Comparison of ENCODE assay signal across 1 cellular context in the genomic region with DNA sequence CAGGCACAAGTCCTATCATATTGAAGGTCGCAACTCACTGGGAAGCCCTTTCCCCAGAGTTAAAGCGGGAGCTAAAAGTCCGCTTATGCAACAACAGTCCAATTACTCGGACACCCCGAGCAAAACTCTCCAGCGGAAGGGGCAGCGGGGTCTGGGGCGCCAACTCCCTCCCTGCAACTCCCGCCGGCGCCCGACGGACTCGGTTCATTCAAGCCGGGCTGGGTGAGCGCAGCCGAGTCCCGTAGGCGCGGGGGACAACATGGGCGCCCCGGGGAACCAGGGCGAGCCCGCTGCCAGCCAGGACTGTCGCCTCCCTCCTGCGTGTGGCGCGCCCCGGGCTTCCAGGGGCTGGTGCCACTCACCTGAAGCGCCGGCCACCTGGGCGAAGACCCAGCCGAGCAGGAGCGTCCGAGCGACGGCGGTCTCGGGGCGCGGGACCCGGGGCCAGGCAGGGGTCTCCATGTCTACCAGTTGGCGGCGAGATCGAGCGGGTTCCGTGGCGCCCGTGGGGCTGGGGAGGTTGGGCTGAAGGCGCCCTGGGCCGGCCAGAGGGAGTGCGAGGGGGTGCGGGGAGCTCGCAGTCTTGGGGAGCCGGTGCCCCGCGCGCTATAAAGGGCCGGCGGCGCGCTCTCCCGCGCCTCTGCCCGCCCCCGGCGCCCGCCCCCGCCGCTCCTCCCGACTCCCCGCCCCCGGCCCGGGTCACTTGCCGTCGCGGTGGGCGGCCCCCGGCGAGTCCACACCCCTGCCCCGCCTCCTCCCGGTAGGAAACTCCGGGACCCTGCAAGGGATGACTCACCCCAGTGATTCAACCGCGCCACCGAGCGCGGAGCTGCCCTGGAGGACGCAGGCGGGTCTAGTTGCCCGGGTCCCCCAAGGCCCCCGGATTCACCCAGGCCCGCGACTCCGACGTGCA.
TF ChIP-seq lines count a peak whose summit lies in the region.

A gene (minus strand): TSS at position 585 of the 913 bp plus-strand sequence. CDS start 123 bp downstream, at position 462.

TF ChIP-seq in HepG2, 621 proteins besides CTCF, POLR2A, EP300 and RAD21 (continued from another document and continues in another):
- TF ChIP-seq, protein P1, sequence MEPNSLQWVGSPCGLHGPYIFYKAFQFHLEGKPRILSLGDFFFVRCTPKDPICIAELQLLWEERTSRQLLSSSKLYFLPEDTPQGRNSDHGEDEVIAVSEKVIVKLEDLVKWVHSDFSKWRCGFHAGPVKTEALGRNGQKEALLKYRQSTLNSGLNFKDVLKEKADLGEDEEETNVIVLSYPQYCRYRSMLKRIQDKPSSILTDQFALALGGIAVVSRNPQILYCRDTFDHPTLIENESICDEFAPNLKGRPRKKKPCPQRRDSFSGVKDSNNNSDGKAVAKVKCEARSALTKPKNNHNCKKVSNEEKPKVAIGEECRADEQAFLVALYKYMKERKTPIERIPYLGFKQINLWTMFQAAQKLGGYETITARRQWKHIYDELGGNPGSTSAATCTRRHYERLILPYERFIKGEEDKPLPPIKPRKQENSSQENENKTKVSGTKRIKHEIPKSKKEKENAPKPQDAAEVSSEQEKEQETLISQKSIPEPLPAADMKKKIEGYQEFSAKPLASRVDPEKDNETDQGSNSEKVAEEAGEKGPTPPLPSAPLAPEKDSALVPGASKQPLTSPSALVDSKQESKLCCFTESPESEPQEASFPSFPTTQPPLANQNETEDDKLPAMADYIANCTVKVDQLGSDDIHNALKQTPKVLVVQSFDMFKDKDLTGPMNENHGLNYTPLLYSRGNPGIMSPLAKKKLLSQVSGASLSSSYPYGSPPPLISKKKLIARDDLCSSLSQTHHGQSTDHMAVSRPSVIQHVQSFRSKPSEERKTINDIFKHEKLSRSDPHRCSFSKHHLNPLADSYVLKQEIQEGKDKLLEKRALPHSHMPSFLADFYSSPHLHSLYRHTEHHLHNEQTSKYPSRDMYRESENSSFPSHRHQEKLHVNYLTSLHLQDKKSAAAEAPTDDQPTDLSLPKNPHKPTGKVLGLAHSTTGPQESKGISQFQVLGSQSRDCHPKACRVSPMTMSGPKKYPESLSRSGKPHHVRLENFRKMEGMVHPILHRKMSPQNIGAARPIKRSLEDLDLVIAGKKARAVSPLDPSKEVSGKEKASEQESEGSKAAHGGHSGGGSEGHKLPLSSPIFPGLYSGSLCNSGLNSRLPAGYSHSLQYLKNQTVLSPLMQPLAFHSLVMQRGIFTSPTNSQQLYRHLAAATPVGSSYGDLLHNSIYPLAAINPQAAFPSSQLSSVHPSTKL (CRISPR knock-in tag; IDR thresholded peaks at IDR 0.05), result no peak
- TF ChIP-seq SNAPC2 (CRISPR knock-in tag; IDR thresholded peaks at IDR 0.05) (no peak), ZNF776 (CRISPR knock-in tag; IDR thresholded peaks at IDR 0.05) (peak; percentile 65), ZNF224 (CRISPR knock-in tag; IDR thresholded peaks at IDR 0.05) (peak; percentile 91), ELF4 (CRISPR knock-in tag; IDR thresholded peaks at IDR 0.05; ENCODE audit: borderline replicate concordance) (no peak), ZNF878 (CRISPR knock-in tag; IDR thresholded peaks at IDR 0.05) (no peak; the same call in 1 of the 2 replicates), ZNF30 (CRISPR knock-in tag; IDR thresholded peaks at IDR 0.05) (no peak), ZSCAN21 (CRISPR knock-in tag; IDR thresholded peaks at IDR 0.05; ENCODE audit: borderline replicate concordance) (0 out of 2 replicates have a peak, but pooled peaks have one; percentile 21), MTA3 (CRISPR knock-in tag; IDR thresholded peaks at IDR 0.05) (no peak), ZNF337 (CRISPR knock-in tag; IDR thresholded peaks at IDR 0.05; ENCODE audit: borderline replicate concordance, low read depth) (no peak), ZNF484 (CRISPR knock-in tag; IDR thresholded peaks at IDR 0.05; ENCODE audit: borderline replicate concordance, low read depth) (peak; percentile 62; the same call in 1 of the 2 replicates), KAT8 (CRISPR knock-in tag; IDR thresholded peaks at IDR 0.05) (peak; percentile 25; the same call in 1 of the 2 replicates), PHF8 (CRISPR knock-in tag; IDR thresholded peaks at IDR 0.05) (peak; percentile 60), ZNF616 (CRISPR knock-in tag; IDR thresholded peaks at IDR 0.05; ENCODE audit: low read depth) (no peak), RELA (CRISPR knock-in tag; IDR thresholded peaks at IDR 0.05) (no peak), RFX5 (IDR thresholded peaks at IDR 0.05; ENCODE audit: low read depth, low read length) (no peak), ZBTB42 (CRISPR knock-in tag; IDR thresholded peaks at IDR 0.05) (no peak; the same call in 1 of the 2 replicates), NFE2 (CRISPR knock-in tag; IDR thresholded peaks at IDR 0.05) (no peak), KLF6 (CRISPR knock-in tag; IDR thresholded peaks at IDR 0.05) (no peak), ZNF746 (CRISPR knock-in tag; IDR thresholded peaks at IDR 0.05) (no peak; the same call in 1 of the 2 replicates), ZNF605 (CRISPR knock-in tag; IDR thresholded peaks at IDR 0.05) (no peak), SETDB1 (CRISPR knock-in tag; IDR thresholded peaks at IDR 0.05; ENCODE audit: borderline replicate concordance) (no peak), NKX3-1 (CRISPR knock-in tag; IDR thresholded peaks at IDR 0.05) (no peak), ZNF567 (CRISPR knock-in tag; IDR thresholded peaks at IDR 0.05; ENCODE audit: borderline replicate concordance) (no peak), ZNF564 (CRISPR knock-in tag; IDR thresholded peaks at IDR 0.05) (no peak), ZNF709 (CRISPR knock-in tag; IDR thresholded peaks at IDR 0.05) (no peak), ETV5 (CRISPR knock-in tag; IDR thresholded peaks at IDR 0.05; ENCODE audit: borderline replicate concordance) (no peak; the same call in 1 of the 2 replicates), ZC3H4 (CRISPR knock-in tag; IDR thresholded peaks at IDR 0.05; ENCODE audit: borderline replicate concordance) (no peak)
- TF ChIP-seq, protein P2, sequence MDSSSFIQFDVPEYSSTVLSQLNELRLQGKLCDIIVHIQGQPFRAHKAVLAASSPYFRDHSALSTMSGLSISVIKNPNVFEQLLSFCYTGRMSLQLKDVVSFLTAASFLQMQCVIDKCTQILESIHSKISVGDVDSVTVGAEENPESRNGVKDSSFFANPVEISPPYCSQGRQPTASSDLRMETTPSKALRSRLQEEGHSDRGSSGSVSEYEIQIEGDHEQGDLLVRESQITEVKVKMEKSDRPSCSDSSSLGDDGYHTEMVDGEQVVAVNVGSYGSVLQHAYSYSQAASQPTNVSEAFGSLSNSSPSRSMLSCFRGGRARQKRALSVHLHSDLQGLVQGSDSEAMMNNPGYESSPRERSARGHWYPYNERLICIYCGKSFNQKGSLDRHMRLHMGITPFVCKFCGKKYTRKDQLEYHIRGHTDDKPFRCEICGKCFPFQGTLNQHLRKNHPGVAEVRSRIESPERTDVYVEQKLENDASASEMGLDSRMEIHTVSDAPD (CRISPR knock-in tag; IDR thresholded peaks at IDR 0.05), result no peak
- TF ChIP-seq, protein P3, sequence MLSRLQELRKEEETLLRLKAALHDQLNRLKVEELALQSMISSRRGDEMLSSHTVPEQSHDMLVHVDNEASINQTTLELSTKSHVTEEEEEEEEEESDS (CRISPR knock-in tag; IDR thresholded peaks at IDR 0.05; ENCODE audit: borderline replicate concordance), result no peak
- TF ChIP-seq, protein P4, sequence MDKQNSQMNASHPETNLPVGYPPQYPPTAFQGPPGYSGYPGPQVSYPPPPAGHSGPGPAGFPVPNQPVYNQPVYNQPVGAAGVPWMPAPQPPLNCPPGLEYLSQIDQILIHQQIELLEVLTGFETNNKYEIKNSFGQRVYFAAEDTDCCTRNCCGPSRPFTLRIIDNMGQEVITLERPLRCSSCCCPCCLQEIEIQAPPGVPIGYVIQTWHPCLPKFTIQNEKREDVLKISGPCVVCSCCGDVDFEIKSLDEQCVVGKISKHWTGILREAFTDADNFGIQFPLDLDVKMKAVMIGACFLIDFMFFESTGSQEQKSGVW (CRISPR knock-in tag; IDR thresholded peaks at IDR 0.05; ENCODE audit: borderline replicate concordance), result no peak
- TF ChIP-seq, protein P5, sequence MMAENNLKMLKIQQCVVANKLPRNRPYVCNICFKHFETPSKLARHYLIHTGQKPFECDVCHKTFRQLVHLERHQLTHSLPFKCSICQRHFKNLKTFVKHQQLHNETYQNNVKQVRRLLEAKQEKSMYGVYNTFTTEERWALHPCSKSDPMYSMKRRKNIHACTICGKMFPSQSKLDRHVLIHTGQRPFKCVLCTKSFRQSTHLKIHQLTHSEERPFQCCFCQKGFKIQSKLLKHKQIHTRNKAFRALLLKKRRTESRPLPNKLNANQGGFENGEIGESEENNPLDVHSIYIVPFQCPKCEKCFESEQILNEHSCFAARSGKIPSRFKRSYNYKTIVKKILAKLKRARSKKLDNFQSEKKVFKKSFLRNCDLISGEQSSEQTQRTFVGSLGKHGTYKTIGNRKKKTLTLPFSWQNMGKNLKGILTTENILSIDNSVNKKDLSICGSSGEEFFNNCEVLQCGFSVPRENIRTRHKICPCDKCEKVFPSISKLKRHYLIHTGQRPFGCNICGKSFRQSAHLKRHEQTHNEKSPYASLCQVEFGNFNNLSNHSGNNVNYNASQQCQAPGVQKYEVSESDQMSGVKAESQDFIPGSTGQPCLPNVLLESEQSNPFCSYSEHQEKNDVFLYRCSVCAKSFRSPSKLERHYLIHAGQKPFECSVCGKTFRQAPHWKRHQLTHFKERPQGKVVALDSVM (CRISPR knock-in tag; IDR thresholded peaks at IDR 0.05), result no peak
- TF ChIP-seq, protein P6, sequence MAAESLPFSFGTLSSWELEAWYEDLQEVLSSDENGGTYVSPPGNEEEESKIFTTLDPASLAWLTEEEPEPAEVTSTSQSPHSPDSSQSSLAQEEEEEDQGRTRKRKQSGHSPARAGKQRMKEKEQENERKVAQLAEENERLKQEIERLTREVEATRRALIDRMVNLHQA (CRISPR knock-in tag; IDR thresholded peaks at IDR 0.05), result no peak
- TF ChIP-seq, protein P7, sequence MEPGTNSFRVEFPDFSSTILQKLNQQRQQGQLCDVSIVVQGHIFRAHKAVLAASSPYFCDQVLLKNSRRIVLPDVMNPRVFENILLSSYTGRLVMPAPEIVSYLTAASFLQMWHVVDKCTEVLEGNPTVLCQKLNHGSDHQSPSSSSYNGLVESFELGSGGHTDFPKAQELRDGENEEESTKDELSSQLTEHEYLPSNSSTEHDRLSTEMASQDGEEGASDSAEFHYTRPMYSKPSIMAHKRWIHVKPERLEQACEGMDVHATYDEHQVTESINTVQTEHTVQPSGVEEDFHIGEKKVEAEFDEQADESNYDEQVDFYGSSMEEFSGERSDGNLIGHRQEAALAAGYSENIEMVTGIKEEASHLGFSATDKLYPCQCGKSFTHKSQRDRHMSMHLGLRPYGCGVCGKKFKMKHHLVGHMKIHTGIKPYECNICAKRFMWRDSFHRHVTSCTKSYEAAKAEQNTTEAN (CRISPR knock-in tag; conservative IDR thresholded peaks at IDR 0.05), result no peak
- TF ChIP-seq, protein P8, sequence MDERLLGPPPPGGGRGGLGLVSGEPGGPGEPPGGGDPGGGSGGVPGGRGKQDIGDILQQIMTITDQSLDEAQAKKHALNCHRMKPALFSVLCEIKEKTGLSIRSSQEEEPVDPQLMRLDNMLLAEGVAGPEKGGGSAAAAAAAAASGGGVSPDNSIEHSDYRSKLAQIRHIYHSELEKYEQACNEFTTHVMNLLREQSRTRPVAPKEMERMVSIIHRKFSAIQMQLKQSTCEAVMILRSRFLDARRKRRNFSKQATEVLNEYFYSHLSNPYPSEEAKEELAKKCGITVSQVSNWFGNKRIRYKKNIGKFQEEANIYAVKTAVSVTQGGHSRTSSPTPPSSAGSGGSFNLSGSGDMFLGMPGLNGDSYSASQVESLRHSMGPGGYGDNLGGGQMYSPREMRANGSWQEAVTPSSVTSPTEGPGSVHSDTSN (CRISPR knock-in tag; IDR thresholded peaks at IDR 0.05), result no peak
- TF ChIP-seq, protein P9, sequence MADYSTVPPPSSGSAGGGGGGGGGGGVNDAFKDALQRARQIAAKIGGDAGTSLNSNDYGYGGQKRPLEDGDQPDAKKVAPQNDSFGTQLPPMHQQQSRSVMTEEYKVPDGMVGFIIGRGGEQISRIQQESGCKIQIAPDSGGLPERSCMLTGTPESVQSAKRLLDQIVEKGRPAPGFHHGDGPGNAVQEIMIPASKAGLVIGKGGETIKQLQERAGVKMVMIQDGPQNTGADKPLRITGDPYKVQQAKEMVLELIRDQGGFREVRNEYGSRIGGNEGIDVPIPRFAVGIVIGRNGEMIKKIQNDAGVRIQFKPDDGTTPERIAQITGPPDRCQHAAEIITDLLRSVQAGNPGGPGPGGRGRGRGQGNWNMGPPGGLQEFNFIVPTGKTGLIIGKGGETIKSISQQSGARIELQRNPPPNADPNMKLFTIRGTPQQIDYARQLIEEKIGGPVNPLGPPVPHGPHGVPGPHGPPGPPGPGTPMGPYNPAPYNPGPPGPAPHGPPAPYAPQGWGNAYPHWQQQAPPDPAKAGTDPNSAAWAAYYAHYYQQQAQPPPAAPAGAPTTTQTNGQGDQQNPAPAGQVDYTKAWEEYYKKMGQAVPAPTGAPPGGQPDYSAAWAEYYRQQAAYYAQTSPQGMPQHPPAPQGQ (CRISPR knock-in tag; IDR thresholded peaks at IDR 0.05; ENCODE audit: borderline replicate concordance), result no peak
- TF ChIP-seq, protein P10, sequence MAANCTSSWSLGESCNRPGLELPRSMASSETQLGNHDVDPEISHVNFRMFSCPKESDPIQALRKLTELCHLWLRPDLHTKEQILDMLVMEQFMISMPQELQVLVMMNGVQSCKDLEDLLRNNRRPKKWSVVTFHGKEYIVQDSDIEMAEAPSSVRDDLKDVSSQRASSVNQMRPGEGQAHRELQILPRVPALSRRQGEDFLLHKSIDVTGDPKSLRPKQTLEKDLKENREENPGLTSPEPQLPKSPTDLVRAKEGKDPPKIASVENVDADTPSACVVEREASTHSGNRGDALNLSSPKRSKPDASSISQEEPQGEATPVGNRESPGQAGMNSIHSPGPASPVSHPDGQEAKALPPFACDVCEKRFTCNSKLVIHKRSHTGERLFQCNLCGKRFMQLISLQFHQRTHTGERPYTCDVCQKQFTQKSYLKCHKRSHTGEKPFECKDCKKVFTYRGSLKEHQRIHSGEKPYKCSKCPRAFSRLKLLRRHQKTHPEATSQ (CRISPR knock-in tag; IDR thresholded peaks at IDR 0.05; ENCODE audit: borderline replicate concordance), result no peak
- TF ChIP-seq, protein P11, sequence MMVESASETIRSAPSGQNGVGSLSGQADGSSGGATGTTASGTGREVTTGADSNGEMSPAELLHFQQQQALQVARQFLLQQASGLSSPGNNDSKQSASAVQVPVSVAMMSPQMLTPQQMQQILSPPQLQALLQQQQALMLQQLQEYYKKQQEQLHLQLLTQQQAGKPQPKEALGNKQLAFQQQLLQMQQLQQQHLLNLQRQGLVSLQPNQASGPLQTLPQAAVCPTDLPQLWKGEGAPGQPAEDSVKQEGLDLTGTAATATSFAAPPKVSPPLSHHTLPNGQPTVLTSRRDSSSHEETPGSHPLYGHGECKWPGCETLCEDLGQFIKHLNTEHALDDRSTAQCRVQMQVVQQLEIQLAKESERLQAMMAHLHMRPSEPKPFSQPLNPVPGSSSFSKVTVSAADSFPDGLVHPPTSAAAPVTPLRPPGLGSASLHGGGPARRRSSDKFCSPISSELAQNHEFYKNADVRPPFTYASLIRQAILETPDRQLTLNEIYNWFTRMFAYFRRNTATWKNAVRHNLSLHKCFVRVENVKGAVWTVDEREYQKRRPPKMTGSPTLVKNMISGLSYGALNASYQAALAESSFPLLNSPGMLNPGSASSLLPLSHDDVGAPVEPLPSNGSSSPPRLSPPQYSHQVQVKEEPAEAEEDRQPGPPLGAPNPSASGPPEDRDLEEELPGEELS (CRISPR knock-in tag; IDR thresholded peaks at IDR 0.05), result no peak
- TF ChIP-seq, protein P12, sequence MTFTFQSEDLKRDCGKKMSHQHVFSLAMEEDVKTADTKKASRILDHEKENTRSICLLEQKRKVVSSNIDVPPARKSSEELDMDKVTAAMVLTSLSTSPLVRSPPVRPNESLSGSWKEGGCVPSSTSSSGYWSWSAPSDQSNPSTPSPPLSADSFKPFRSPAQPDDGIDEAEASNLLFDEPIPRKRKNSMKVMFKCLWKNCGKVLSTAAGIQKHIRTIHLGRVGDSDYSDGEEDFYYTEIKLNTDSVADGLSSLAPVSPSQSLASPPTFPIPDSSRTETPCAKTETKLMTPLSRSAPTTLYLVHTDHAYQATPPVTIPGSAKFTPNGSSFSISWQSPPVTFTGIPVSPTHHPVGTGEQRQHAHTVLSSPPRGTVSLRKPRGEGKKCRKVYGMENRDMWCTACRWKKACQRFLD (CRISPR knock-in tag; IDR thresholded peaks at IDR 0.05; ENCODE audit: borderline replicate concordance), result no peak
